ENCODE assay signal across 1 cellular context in genomic region chr20:50456452-50457324, GRCh38.
TF ChIP-seq lines count a peak whose summit lies in the region.

No MANE protein-coding gene starts in this region.

TF ChIP-seq in HepG2, 621 proteins besides CTCF, POLR2A, EP300 and RAD21 (continued from another document):
- TF ChIP-seq HIC2 (CRISPR knock-in tag; IDR thresholded peaks at IDR 0.05; ENCODE audit: low read depth), result peak; percentile 99
- peak; percentile 20; the same call in 1 of the 2 replicates for TF ChIP-seq ZBTB38 (CRISPR knock-in tag; IDR thresholded peaks at IDR 0.05)
- TF ChIP-seq ZFX (CRISPR knock-in tag; IDR thresholded peaks at IDR 0.05; ENCODE audit: low read depth), result no peak
- no peak for TF ChIP-seq CEBPG (CRISPR knock-in tag; IDR thresholded peaks at IDR 0.05)
- TF ChIP-seq SIN3A (IDR thresholded peaks at IDR 0.05; ENCODE audit: borderline replicate concordance, low read depth, low read length), result no peak
- no peak for TF ChIP-seq ZBTB25 (CRISPR knock-in tag; IDR thresholded peaks at IDR 0.05)
- TF ChIP-seq HDAC1 (CRISPR knock-in tag; IDR thresholded peaks at IDR 0.05), result peak; percentile 55
- TF ChIP-seq ZNF362 (CRISPR knock-in tag; IDR thresholded peaks at IDR 0.05; ENCODE audit: borderline replicate concordance), result no peak
- TF ChIP-seq SNAPC2 (CRISPR knock-in tag; IDR thresholded peaks at IDR 0.05), result no peak
- TF ChIP-seq ZNF781 (CRISPR knock-in tag; IDR thresholded peaks at IDR 0.05; ENCODE audit: borderline replicate concordance, not compliant biosample characterization), result peak; percentile 42
- no peak for TF ChIP-seq SRSF9 (IDR thresholded peaks at IDR 0.05; ENCODE audit: borderline replicate concordance, insufficient read depth, low read depth, low read length, poor library complexity, severe bottlenecking)
- TF ChIP-seq IRF1 (CRISPR knock-in tag; IDR thresholded peaks at IDR 0.05; ENCODE audit: low read depth), result no peak
- TF ChIP-seq ZNF724P (CRISPR knock-in tag; IDR thresholded peaks at IDR 0.05; ENCODE audit: borderline replicate concordance), result 0 out of 2 replicates have a peak, but pooled peaks have one; percentile 53
- no peak for TF ChIP-seq ATRX (CRISPR knock-in tag; IDR thresholded peaks at IDR 0.05; ENCODE audit: borderline replicate concordance)
